In the genomic region with DNA sequence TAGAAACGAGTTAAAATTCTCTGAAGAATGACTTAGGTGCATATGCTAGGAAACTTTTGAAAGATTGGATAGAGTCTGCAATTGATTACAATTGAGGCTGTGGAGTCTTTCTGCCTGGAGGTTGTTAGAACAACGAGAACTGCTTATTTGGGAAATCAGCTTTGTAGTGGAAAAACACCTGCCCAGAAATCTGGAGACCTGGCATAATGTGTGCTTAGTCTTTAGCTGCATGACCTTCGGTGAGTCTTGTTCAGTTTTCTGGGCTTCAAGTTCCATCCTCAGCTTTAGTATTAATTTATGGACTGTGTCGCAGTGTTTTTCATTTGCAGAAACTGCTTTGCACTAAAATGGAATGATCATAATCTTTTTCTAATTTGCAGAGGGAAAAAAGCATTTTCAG, we compare ENCODE assay signal across 1 cellular context.
TF ChIP-seq lines count a peak whose summit lies in the region.

No MANE protein-coding gene starts in this region.

TF ChIP-seq in HepG2, 621 proteins besides CTCF, POLR2A, EP300 and RAD21 (continued from another document):
- TF ChIP-seq ZNF841 (CRISPR knock-in tag; IDR thresholded peaks at IDR 0.05; ENCODE audit: borderline replicate concordance) (no peak), CC2D1A (CRISPR knock-in tag; IDR thresholded peaks at IDR 0.05) (no peak), EZH2 (conservative IDR thresholded peaks at IDR 0.05; ENCODE audit: low read depth, low read length) (no peak), GATAD1 (CRISPR knock-in tag; IDR thresholded peaks at IDR 0.05) (no peak), ZNF230 (CRISPR knock-in tag; IDR thresholded peaks at IDR 0.05) (no peak), LCORL (IDR thresholded peaks at IDR 0.05) (no peak), LCORL (CRISPR knock-in tag; IDR thresholded peaks at IDR 0.05) (no peak)
- TF ChIP-seq, protein P1, sequence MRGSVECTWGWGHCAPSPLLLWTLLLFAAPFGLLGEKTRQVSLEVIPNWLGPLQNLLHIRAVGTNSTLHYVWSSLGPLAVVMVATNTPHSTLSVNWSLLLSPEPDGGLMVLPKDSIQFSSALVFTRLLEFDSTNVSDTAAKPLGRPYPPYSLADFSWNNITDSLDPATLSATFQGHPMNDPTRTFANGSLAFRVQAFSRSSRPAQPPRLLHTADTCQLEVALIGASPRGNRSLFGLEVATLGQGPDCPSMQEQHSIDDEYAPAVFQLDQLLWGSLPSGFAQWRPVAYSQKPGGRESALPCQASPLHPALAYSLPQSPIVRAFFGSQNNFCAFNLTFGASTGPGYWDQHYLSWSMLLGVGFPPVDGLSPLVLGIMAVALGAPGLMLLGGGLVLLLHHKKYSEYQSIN (CRISPR knock-in tag; IDR thresholded peaks at IDR 0.05; ENCODE audit: borderline replicate concordance) = no peak
TF ChIP-seq in HepG2: peak in this region for 0.
